In genomic region chr14:105074601-105075053, GRCh38 we compare ENCODE assay signal across 14 cellular contexts. TPM values are rescaled to one million over a fixed set of nuclear protein-coding genes. Genes with fewer than 3 reads are reported as not detected.
DNase-seq lines count a peak whose midpoint lies in the region; ATAC-seq, FAIRE-seq and TF ChIP-seq lines count a peak whose summit lies in the region.
"Had no signal": no experiment of that assay in that cellular context is flagged by ENCODE, and none has a peak within 500 bp of the region (broad histone marks: within the 10 kb centered on the region; RNA-seq: fewer than 3 reads in every experiment).

No MANE protein-coding gene starts in this region.

- in situ Hi-C loops in GM12878 (cut with MboI): no loop called here

- peak overlapping the region; percentile 50 for H3K4me2 ChIP-seq in GM12878 (ENCODE audit: control insufficient read depth, insufficient read depth)

- WGBS in GM12878 (ENCODE audit: insufficient coverage, insufficient replicate concordance, low lambda C conversion rate, missing lambda C conversion rate): 47% methylated on average over 15 of the region's 15 CpGs
- WGBS in thyroid gland, 2 donors: 49 to 77% methylated on average over 6 to 15 of the region's 15 CpGs

- H3K27me3 Mint-ChIP-seq in activated naive CD8-positive, alpha-beta T cell treated with anti-CD3 and anti-CD28 coated beads, Interleukin-2, amount 10 ng/mL, durations not matched to agents 7 days and 5 days: peaks cover 4% of the 10 kb centered on the region
- no peaks in the 10 kb centered on the region for H3K27me3 Mint-ChIP-seq in activated naive CD8-positive, alpha-beta T cell treated with anti-CD3 and anti-CD28 coated beads for 36 hours
- H3K27me3 Mint-ChIP-seq: activated naive CD8-positive, alpha-beta T cell treated with anti-CD3 and anti-CD28 coated beads, Interleukin-2, amount 50 U/mL, for 24 hours; naive B cell had no signal

- no peaks in the 10 kb centered on the region for H3K36me3 Mint-ChIP-seq in activated naive CD8-positive, alpha-beta T cell treated with anti-CD3 and anti-CD28 coated beads, Interleukin-2, amount 10 ng/mL, durations not matched to agents 7 days and 5 days
- H3K36me3 Mint-ChIP-seq in activated naive CD8-positive, alpha-beta T cell treated with anti-CD3 and anti-CD28 coated beads for 36 hours: no peaks in the 10 kb centered on the region
- H3K36me3 Mint-ChIP-seq: naive B cell had no signal

- H3K4me3 ChIP-seq in GM12878: no peak overlapping the region
- no peak overlapping the region for H3K4me3 ChIP-seq in thyroid gland (replicated peaks in 1 of 3)
- H3K4me3 ChIP-seq: right lobe of liver had no signal

- H3K27me3 ChIP-seq in GM12878 (replicated peaks in 1 of 2; ENCODE audit: control insufficient read depth in 2 of 2, insufficient read depth in 2 of 2, low read length in 1 of 2): no peaks in the 10 kb centered on the region
- no peaks in the 10 kb centered on the region for H3K27me3 ChIP-seq in thyroid gland
- H3K27me3 ChIP-seq: right lobe of liver had no signal

- POLR2A ChIA-PET in activated naive CD8-positive, alpha-beta T cell treated with anti-CD3 and anti-CD28 coated beads, Interleukin-2, amount 10 ng/mL, durations not matched to agents 7 days and 5 days (lab: Charles Lee): interaction anchor here (0.5 to 7.7 kb wide), 6 partner anchors 11 to 226 kb away, joined by 4 to 176 read pairs (median 10); partner anchors contain the start of genes BRF1, CDCA4, CLBA1 and GPR132
- POLR2A ChIA-PET in GM12878 (lab: Charles Lee): interaction anchor here (1.6 to 3.0 kb wide), 4 partner anchors 9 to 54 kb away, joined by 6 to 19 read pairs (median 10); partner anchors contain the start of genes CDCA4 and GPR132

- RAD21 ChIA-PET in GM12878 (lab: Charles Lee; ENCODE audit: unreplicated experiment): interaction anchor here (1.9 to 5.8 kb wide), 4 partner anchors 9 to 14 kb away, joined by 6 to 37 read pairs (median 10); partner anchors contain the start of gene GPR132

- ATAC-seq in activated naive CD8-positive, alpha-beta T cell treated with anti-CD3 and anti-CD28 coated beads, Interleukin-2, amount 10 ng/mL, durations not matched to agents 7 days and 5 days (ENCODE audit: low read depth): no peak
- no peak for ATAC-seq in GM12878
- no peak for ATAC-seq in GM18861 (IDR thresholded peaks at IDR 0.05; ENCODE audit: unreplicated experiment)
- no peak for ATAC-seq in HG02642 (IDR thresholded peaks at IDR 0.05; ENCODE audit: poor library complexity, unreplicated experiment)

- no TSS peak for BruUV-seq in GM12878 (replicated peaks; lab: Mats Ljungman, UMichigan)

- H3K36me3 ChIP-seq in GM12878 (ENCODE audit: control insufficient read depth in 2 of 2, insufficient read depth in 2 of 2, low read length in 1 of 2): no peaks in the 10 kb centered on the region
- H3K36me3 ChIP-seq in thyroid gland: no peaks in the 10 kb centered on the region
- H3K36me3 ChIP-seq: right lobe of liver had no signal

- CTCF ChIA-PET in GM12878 (lab: Yijun Ruan, JAX): interaction anchor here (1.5 to 7.6 kb wide), 3 partner anchors 12 to 28 kb away, joined by 6 to 67 read pairs (median 13); no protein-coding TSS in a partner anchor

- no peak overlapping the region for H3K4me3 Mint-ChIP-seq in activated naive CD8-positive, alpha-beta T cell treated with anti-CD3 and anti-CD28 coated beads, Interleukin-2, amount 10 ng/mL, durations not matched to agents 7 days and 5 days
- H3K4me3 Mint-ChIP-seq in activated naive CD8-positive, alpha-beta T cell treated with anti-CD3 and anti-CD28 coated beads for 36 hours: no peak overlapping the region
- H3K4me3 Mint-ChIP-seq: activated naive CD8-positive, alpha-beta T cell treated with anti-CD3 and anti-CD28 coated beads, Interleukin-2, amount 50 U/mL, for 24 hours had no signal

- H3K79me2 ChIP-seq in GM12878 (ENCODE audit: control insufficient read depth, insufficient read depth, low read length): no peaks in the 10 kb centered on the region

- TF ChIP-seq CTCF in GM12878 (IDR thresholded peaks at IDR 0.05 in 2 of 3, conservative IDR thresholded peaks at IDR 0.05 in 1 of 3; ENCODE audit: control insufficient read depth in 2 of 3, extremely low read depth in 1 of 3, insufficient read depth in 1 of 3, low read depth in 3 of 3, low read length in 3 of 3): no peak
- TF ChIP-seq CTCF in thyroid gland (IDR thresholded peaks at IDR 0.05): no peak

- TF ChIP-seq EP300 in GM12878 (IDR thresholded peaks at IDR 0.05; ENCODE audit: borderline replicate concordance in 1 of 2, control insufficient read depth in 1 of 2, low read depth in 2 of 2, low read length in 2 of 2): no peak

- DNase-seq in activated naive CD8-positive, alpha-beta T cell treated with anti-CD3 and anti-CD28 coated beads, Interleukin-2, amount 10 ng/mL, durations not matched to agents 7 days and 5 days: peak; percentile 35
- no peak for DNase-seq in activated naive CD8-positive, alpha-beta T cell treated with anti-CD3 and anti-CD28 coated beads for 36 hours
- DNase-seq in NCI-H2107 (lab: John Stamatoyannopoulos, UW) (peak; percentile 71), GM12878 (ENCODE audit: low read depth, low spot score) (no peak), thyroid gland (peak; percentile 65 to 69), superior temporal gyrus (ENCODE audit: extremely low spot score) (no peak)
- DNase-seq: stimulated activated CD4-positive, alpha-beta T cell treated with anti-CD3 and anti-CD28 coated beads, Interleukin-4, amount 100 ng/mL, for 4 hours; stimulated activated naive CD4-positive, alpha-beta T cell treated with Interleukin-2 at 50 U/mL for 16 hours had no signal

- no peaks in the 10 kb centered on the region for H4K20me1 ChIP-seq in GM12878 (ENCODE audit: control insufficient read depth, insufficient read depth)

- no peak overlapping the region for H3K27ac Mint-ChIP-seq in activated naive CD8-positive, alpha-beta T cell treated with anti-CD3 and anti-CD28 coated beads, Interleukin-2, amount 10 ng/mL, durations not matched to agents 7 days and 5 days
- no peak overlapping the region for H3K27ac Mint-ChIP-seq in activated naive CD8-positive, alpha-beta T cell treated with anti-CD3 and anti-CD28 coated beads for 36 hours
- H3K27ac Mint-ChIP-seq: activated naive CD8-positive, alpha-beta T cell treated with anti-CD3 and anti-CD28 coated beads, Interleukin-2, amount 50 U/mL, for 24 hours had no signal

- H3K9me3 Mint-ChIP-seq in activated naive CD8-positive, alpha-beta T cell treated with anti-CD3 and anti-CD28 coated beads, Interleukin-2, amount 10 ng/mL, durations not matched to agents 7 days and 5 days: no peaks in the 10 kb centered on the region
- no peaks in the 10 kb centered on the region for H3K9me3 Mint-ChIP-seq in activated naive CD8-positive, alpha-beta T cell treated with anti-CD3 and anti-CD28 coated beads for 36 hours
- H3K9me3 Mint-ChIP-seq: activated naive CD8-positive, alpha-beta T cell treated with anti-CD3 and anti-CD28 coated beads, Interleukin-2, amount 50 U/mL, for 24 hours; naive B cell had no signal

- H3K4me1 Mint-ChIP-seq in activated naive CD8-positive, alpha-beta T cell treated with anti-CD3 and anti-CD28 coated beads, Interleukin-2, amount 10 ng/mL, durations not matched to agents 7 days and 5 days: peaks cover 27% of the 10 kb centered on the region
- peaks cover 35% of the 10 kb centered on the region for H3K4me1 Mint-ChIP-seq in activated naive CD8-positive, alpha-beta T cell treated with anti-CD3 and anti-CD28 coated beads for 36 hours

- H3K27ac ChIP-seq in GM12878 (ENCODE audit: control insufficient read depth, insufficient read depth) (no peak overlapping the region; the same call in 1 of the 2 replicates), thyroid gland (peak overlapping the region in 2 of 3 donors; percentile 7 to 36)
- H3K27ac ChIP-seq: right lobe of liver had no signal

- TF ChIP-seq RAD21 in GM12878 (IDR thresholded peaks at IDR 0.05; ENCODE audit: insufficient read depth, low read depth, low read length): no peak

- peak overlapping the region; percentile 16; the same call in 1 of the 2 replicates for H3K9ac ChIP-seq in GM12878 (ENCODE audit: control insufficient read depth, insufficient read depth, low read length)

- H3K4me1 ChIP-seq in GM12878 (ENCODE audit: control insufficient read depth, insufficient read depth, low read length): peaks cover 43% of the 10 kb centered on the region
- H3K4me1 ChIP-seq in thyroid gland: peaks cover 18 to 65% of the 10 kb centered on the region in 2 donors
- H3K4me1 ChIP-seq: right lobe of liver had no signal

- no peak for FAIRE-seq in GM12878 (lab: Jason Lieb, UNC)

- TF ChIP-seq POLR2A in GM12878 (IDR thresholded peaks at IDR 0.05; ENCODE audit: low read depth, low read length) (no peak), thyroid gland (IDR thresholded peaks at IDR 0.05) (no peak)

- intact Hi-C loops in GM12878 (cut with micrococcal nuclease; ENCODE audit: unreplicated experiment) (no loop called here), thyroid gland (cut with DNase I) (loop anchor here (10.0 kb wide), 1 partner anchor 400 kb away; the partner anchor contains the start of gene CRIP2)

- SMC1A ChIA-PET in GM12878 (lab: Charles Lee; ENCODE audit: uncharacterized antibody, unreplicated experiment): interaction anchor here (1.2 to 2.2 kb wide), 4 partner anchors 9 to 13 kb away, joined by 3 to 11 read pairs (median 6); partner anchors contain the start of gene GPR132

- H2AFZ ChIP-seq in GM12878 (ENCODE audit: control insufficient read depth, low read depth, low read length): no peak overlapping the region

- H3K9me3 ChIP-seq in GM12878 (replicated peaks; ENCODE audit: control insufficient read depth, insufficient read depth, low read length) (no peaks in the 10 kb centered on the region), thyroid gland (no peaks in the 10 kb centered on the region)
- H3K9me3 ChIP-seq: right lobe of liver had no signal

RNA-seq across cellular contexts. Expression of gene GPR132, which starts 9.4 kb away (rescaled TPM):
- total RNA-seq in activated naive CD8-positive, alpha-beta T cell treated with anti-CD3 and anti-CD28 coated beads, Interleukin-2, amount 10 ng/mL, durations not matched to agents 7 days and 5 days: 10 to 100 TPM; 43.5 to 46.6 TPM
- 10 to 100 TPM; 23.9 to 24.1 TPM for total RNA-seq in activated naive CD8-positive, alpha-beta T cell treated with anti-CD3 and anti-CD28 coated beads for 36 hours
- 118 and 130 TPM in 2 replicates for total RNA-seq in GM12878 (2013; cell fraction: nucleolus; rRNA removed)
- total RNA-seq in GM12878 (2014; rRNA removed): 45.8 and 49.3 TPM in 2 replicates
- total RNA-seq in GM12878 (2014; rRNA removed; fragmentation: Illumina TruSeq; extraction: Trizol): 20.3 and 21.0 TPM in 2 replicates
- total RNA-seq in GM12878 (2021): 39.6 and 40.3 TPM in 2 replicates
- polyA plus RNA-seq in GM12878 (2011; ENCODE audit: low read depth): 9.9 TPM
- polyA plus RNA-seq in GM12878 (2011; rRNA removed): 10.2 and 14.9 TPM in 2 replicates
- 23.7 and 36.1 TPM in 2 replicates for polyA plus RNA-seq in GM12878 (2011; cell fraction: cytosol; rRNA removed)
- polyA plus RNA-seq in GM12878 (2011; cell fraction: nucleus; rRNA removed): 47.6 and 57.0 TPM in 2 replicates
- polyA plus RNA-seq in GM12878 (2012): 22.6 and 24.5 TPM in 2 replicates
- polyA plus RNA-seq in GM12878 (2014; fragmentation: Illumina TruSeq; extraction: Trizol): 4.9 and 14.5 TPM in 2 replicates
- 1 to 10 TPM; 1.9 to 2.2 TPM for polyA plus RNA-seq in GM12878 (2014; fragmentation: Nextera tagmentation; extraction: Ambion mirVana)
- polyA plus RNA-seq in GM12878 (2014; rRNA removed): 30.0 and 30.7 TPM in 2 replicates
- polyA plus RNA-seq in GM12878 (2016; fragmentation: Nextera tagmentation; extraction: Ambion mirVana): 10 to 100 TPM; 19.8 to 21.7 TPM
- polyA minus RNA-seq in GM12878 (2011; rRNA and poly(A)+ RNA removed): 38.5 and 63.1 TPM in 2 replicates
- polyA minus RNA-seq in GM12878 (2011; cell fraction: cytosol; rRNA and poly(A)+ RNA removed): 15.9 and 17.0 TPM in 2 replicates
- 15.6 and 33.9 TPM in 2 replicates for polyA minus RNA-seq in GM12878 (2011; cell fraction: nucleus; rRNA and poly(A)+ RNA removed)
- 1 to 10 TPM; 1.0 to 4.6 (median 2.1) TPM for total RNA-seq in thyroid gland
- total RNA-seq: M059J had no signal

RNA-seq across cellular contexts. Expression of gene CDCA4, which starts 53.7 kb away (rescaled TPM):
- total RNA-seq in activated naive CD8-positive, alpha-beta T cell treated with anti-CD3 and anti-CD28 coated beads, Interleukin-2, amount 10 ng/mL, durations not matched to agents 7 days and 5 days: 10 to 100 TPM; 51.7 to 53.3 TPM
- total RNA-seq in activated naive CD8-positive, alpha-beta T cell treated with anti-CD3 and anti-CD28 coated beads for 36 hours: 10 to 100 TPM; 89.7 to 89.8 TPM
- 26.9 and 31.0 TPM in 2 replicates for total RNA-seq in GM12878 (2013; cell fraction: nucleolus; rRNA removed)
- total RNA-seq in GM12878 (2014; rRNA removed) (59.0 and 62.9 TPM in 2 replicates), GM12878 (2014; rRNA removed; fragmentation: Illumina TruSeq; extraction: Trizol) (28.7 and 30.1 TPM in 2 replicates), GM12878 (2021) (56.3 and 60.2 TPM in 2 replicates), thyroid gland (1 to 10 TPM; 5.8 to 8.1 (median 7.3) TPM)
- 12.7 TPM for polyA plus RNA-seq in GM12878 (2011; ENCODE audit: low read depth)
- polyA plus RNA-seq in GM12878 (2011; rRNA removed) (35.4 and 48.5 TPM in 2 replicates), GM12878 (2014; fragmentation: Illumina TruSeq; extraction: Trizol) (14.4 and 23.3 TPM in 2 replicates), GM12878 (2014; fragmentation: Nextera tagmentation; extraction: Ambion mirVana) (10 to 100 TPM; 10.4 to 16.1 TPM), GM12878 (2014; rRNA removed) (55.7 and 59.3 TPM in 2 replicates), GM12878 (2016; fragmentation: Nextera tagmentation; extraction: Ambion mirVana) (10 to 100 TPM; 61.7 to 64.0 TPM)
- polyA plus RNA-seq in GM12878 (2011; cell fraction: cytosol; rRNA removed): 50.6 and 63.1 TPM in 2 replicates
- 32.4 and 40.6 TPM in 2 replicates for polyA plus RNA-seq in GM12878 (2011; cell fraction: nucleus; rRNA removed)
- polyA plus RNA-seq in GM12878 (2012): 27.2 and 36.2 TPM in 2 replicates
- 25.7 and 41.9 TPM in 2 replicates for polyA minus RNA-seq in GM12878 (2011; rRNA and poly(A)+ RNA removed)
- 16.9 and 21.2 TPM in 2 replicates for polyA minus RNA-seq in GM12878 (2011; cell fraction: cytosol; rRNA and poly(A)+ RNA removed)
- 8.0 and 14.2 TPM in 2 replicates for polyA minus RNA-seq in GM12878 (2011; cell fraction: nucleus; rRNA and poly(A)+ RNA removed)

Comparison
In these comparisons a context has a peak if more than half of its experiments do, and no peak if none do; other contexts are left out.
1. DNase-seq: peak in activated naive CD8-positive, alpha-beta T cell treated with anti-CD3 and anti-CD28 coated beads, Interleukin-2, amount 10 ng/mL, durations not matched to agents 7 days and 5 days (single experiment), NCI-H2107 (single experiment) and thyroid gland (2 of 2); none in activated naive CD8-positive, alpha-beta T cell treated with anti-CD3 and anti-CD28 coated beads for 36 hours (single experiment), GM12878 (single experiment) and superior temporal gyrus (single experiment).